ENCODE assay signal across 23 cellular contexts in the genomic region with DNA sequence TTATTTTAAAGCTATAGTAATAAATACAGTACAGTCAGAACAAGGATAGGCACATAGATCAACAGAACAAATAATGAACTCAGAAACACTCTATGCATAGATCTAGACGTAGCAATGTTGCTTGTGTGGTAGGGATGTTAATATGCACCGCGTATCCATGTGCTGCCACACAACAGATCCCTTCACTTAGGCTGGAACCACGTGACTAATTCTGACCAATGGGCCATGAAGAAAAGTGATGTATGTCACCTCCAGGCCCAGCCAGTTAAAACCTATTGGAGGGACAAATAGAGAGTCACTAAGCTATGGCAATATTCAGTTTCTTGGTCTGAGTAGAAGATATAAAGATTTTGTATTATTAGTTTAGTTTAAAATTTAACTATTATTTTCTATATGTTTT.
DNase-seq lines count a peak whose midpoint lies in the region; ATAC-seq, FAIRE-seq and TF ChIP-seq lines count a peak whose summit lies in the region.
"Had no signal": no experiment of that assay in that cellular context is flagged by ENCODE, and none has a peak within 500 bp of the region (broad histone marks: within the 10 kb centered on the region; RNA-seq: fewer than 3 reads in every experiment).

No MANE protein-coding gene starts in this region.

- peaks cover 1% of the 10 kb centered on the region for H3K4me1 Mint-ChIP-seq in endodermal cell
- H3K4me1 Mint-ChIP-seq: GM23338, IgD-negative memory B cell had no signal

- TF ChIP-seq EP300 in HepG2 (IDR thresholded peaks at IDR 0.05; ENCODE audit: low read depth in 2 of 2, low read length in 2 of 2) (no peak), HepG2 (CRISPR knock-in tag; IDR thresholded peaks at IDR 0.05; ENCODE audit: borderline replicate concordance) (no peak), K562 (IDR thresholded peaks at IDR 0.05; ENCODE audit: low read length) (no peak)

- H3K36me3 Mint-ChIP-seq in endodermal cell (ENCODE audit: low read depth) = no peaks in the 10 kb centered on the region
- H3K36me3 Mint-ChIP-seq: CD8-positive, alpha-beta T cell had no signal

- POLR2A ChIA-PET in HepG2 (lab: Yijun Ruan, JAX) = no interaction called here
- POLR2A ChIA-PET in K562 (lab: Yijun Ruan, JAX) = no interaction called here

- peaks cover 28% of the 10 kb centered on the region for H3K9me3 ChIP-seq in HepG2 (ENCODE audit: low read length)
- no peaks in the 10 kb centered on the region for H3K9me3 ChIP-seq in right lobe of liver
- no peaks in the 10 kb centered on the region; the same call in 1 of the 2 replicates for H3K9me3 ChIP-seq in K562 (replicated peaks; ENCODE audit: control insufficient read depth, insufficient read depth, low read depth, low read length)
- H3K9me3 ChIP-seq in endodermal cell (ENCODE audit: control insufficient read depth, low read length) = no peaks in the 10 kb centered on the region
- H3K9me3 ChIP-seq: Caco-2, HAP-1 had no signal

- H3K4me3 Mint-ChIP-seq in endodermal cell = no peak overlapping the region
- H3K4me3 Mint-ChIP-seq: CD8-positive, alpha-beta T cell; GM23338; HFFc6; IgD-negative memory B cell; T-helper 2 cell treated with Interferon-gamma antibody and Interleukin-4, amounts not matched to agents 5 μg/mL and 100 μg/mL, for 36 hours had no signal

- H3K4me2 ChIP-seq in HepG2 (ENCODE audit: low read depth, low read length) (no peak overlapping the region), K562 (ENCODE audit: insufficient read depth, low read length) (no peak overlapping the region)
- H3K4me2 ChIP-seq: GM23338 had no signal

- H3K27ac ChIP-seq in HepG2 (ENCODE audit: extremely low read length, insufficient read depth, low read length) = no peak overlapping the region
- H3K27ac ChIP-seq in right lobe of liver = no peak overlapping the region
- H3K27ac ChIP-seq in K562 (ENCODE audit: extremely low read depth, low read depth, low read length) = no peak overlapping the region
- no peak overlapping the region for H3K27ac ChIP-seq in endodermal cell (ENCODE audit: low read depth, low read length)
- H3K27ac ChIP-seq: C4-2B had no signal

- H3K4me1 ChIP-seq in HepG2 (ENCODE audit: insufficient read depth, low read length) = no peaks in the 10 kb centered on the region
- no peaks in the 10 kb centered on the region for H3K4me1 ChIP-seq in right lobe of liver
- no peaks in the 10 kb centered on the region for H3K4me1 ChIP-seq in K562 (replicated peaks in 1 of 2; ENCODE audit: control insufficient read depth in 2 of 2, insufficient read depth in 2 of 2, low read length in 2 of 2)
- no peaks in the 10 kb centered on the region for H3K4me1 ChIP-seq in endodermal cell (ENCODE audit: control insufficient read depth, insufficient read depth, low read length)
- H3K4me1 ChIP-seq: Caco-2, HAP-1 had no signal

- in situ Hi-C loops in HepG2 (cut with HindIII; ENCODE audit: extremely low pct_ligation_motif_present, low pct_unique_long_range_greater_than_20kb) = no loop called here
- in situ Hi-C loops in K562 (cut with MboI) = no loop called here

- H3K27me3 Mint-ChIP-seq in endodermal cell (ENCODE audit: insufficient read depth) = no peaks in the 10 kb centered on the region
- H3K27me3 Mint-ChIP-seq: IgD-negative memory B cell had no signal

- TF ChIP-seq CTCF in HepG2 (CRISPR knock-in tag; IDR thresholded peaks at IDR 0.05) (no peak), right lobe of liver (IDR thresholded peaks at IDR 0.05) (no peak), NB4 (IDR thresholded peaks at IDR 0.05; ENCODE audit: low read depth, low read length) (no peak), K562 (IDR thresholded peaks at IDR 0.05 in 2 of 3, conservative IDR thresholded peaks at IDR 0.05 in 1 of 3; ENCODE audit: insufficient read depth in 2 of 3, low read depth in 1 of 3, low read length in 3 of 3) (no peak), endodermal cell (conservative IDR thresholded peaks at IDR 0.05) (no peak)

- no peaks in the 10 kb centered on the region for H3K9me1 ChIP-seq in K562 (ENCODE audit: control insufficient read depth, insufficient read depth, low read length)

- H3K9ac ChIP-seq in HepG2 (ENCODE audit: insufficient read depth, low read depth, low read length) = no peak overlapping the region
- H3K9ac ChIP-seq in K562 (ENCODE audit: insufficient read depth in 1 of 2, low read depth in 2 of 2, low read length in 2 of 2) = no peak overlapping the region
- H3K9ac ChIP-seq in endodermal cell (ENCODE audit: extremely low read depth, low read length, poor library complexity, severe bottlenecking) = no peak overlapping the region

- FAIRE-seq in HepG2 (lab: Jason Lieb, UNC) = no peak
- no peak for FAIRE-seq in K562 (lab: Jason Lieb, UNC)
- FAIRE-seq: GM12878 had no signal

- H3K27me3 ChIP-seq in HepG2 (ENCODE audit: control insufficient read depth in 1 of 2, insufficient read depth in 2 of 2, low read length in 2 of 2) (no peaks in the 10 kb centered on the region), right lobe of liver (no peaks in the 10 kb centered on the region), K562 (ENCODE audit: control insufficient read depth in 2 of 2, insufficient read depth in 2 of 2, low read length in 2 of 2) (no peaks in the 10 kb centered on the region), endodermal cell (ENCODE audit: control insufficient read depth, insufficient read depth, low read length, poor library complexity, severe bottlenecking) (no peaks in the 10 kb centered on the region)

- no peak overlapping the region for H3K4me3 ChIP-seq in HepG2 (replicated peaks in 1 of 3; ENCODE audit: insufficient read depth in 1 of 3, low read depth in 2 of 3, low read length in 3 of 3)
- H3K4me3 ChIP-seq in right lobe of liver = no peak overlapping the region
- H3K4me3 ChIP-seq in NB4 (ENCODE audit: low read depth, low read length) = no peak overlapping the region
- no peak overlapping the region for H3K4me3 ChIP-seq in K562
- no peak overlapping the region for H3K4me3 ChIP-seq in endodermal cell (ENCODE audit: low read length)
- H3K4me3 ChIP-seq: GM12878, GM23338, HAP-1 had no signal

- H3K27ac Mint-ChIP-seq in endodermal cell = no peak overlapping the region
- H3K27ac Mint-ChIP-seq: CD8-positive, alpha-beta T cell; GM23338; HFFc6; IgD-negative memory B cell; T-helper 2 cell treated with Interferon-gamma antibody and Interleukin-4, amounts not matched to agents 5 μg/mL and 100 μg/mL, for 36 hours had no signal

- no peak overlapping the region for H2AFZ ChIP-seq in HepG2 (ENCODE audit: low read length)
- no peak overlapping the region for H2AFZ ChIP-seq in K562 (ENCODE audit: low read depth, low read length)
- H2AFZ ChIP-seq: GM23338 had no signal

- CTCF ChIA-PET in HepG2 (lab: Yijun Ruan, JAX; ENCODE audit: low intra/inter-chr PET ratio, low total read pairs) (no interaction called here), K562 (lab: Yijun Ruan, JAX; ENCODE audit: low intra/inter-chr PET ratio) (no interaction called here)

- no peak for TF ChIP-seq POLR2A in HepG2 (IDR thresholded peaks at IDR 0.05; ENCODE audit: insufficient read depth in 1 of 2, low read depth in 2 of 2, low read length in 2 of 2)
- TF ChIP-seq POLR2A in right lobe of liver (IDR thresholded peaks at IDR 0.05) = no peak
- TF ChIP-seq POLR2A in NB4 (IDR thresholded peaks at IDR 0.05; ENCODE audit: extremely low read depth, insufficient read length) = no peak
- TF ChIP-seq POLR2A in K562 (conservative IDR thresholded peaks at IDR 0.05) = no peak

- H4K20me1 ChIP-seq in HepG2 (ENCODE audit: insufficient read depth, low read length) (no peaks in the 10 kb centered on the region), K562 (replicated peaks; ENCODE audit: control insufficient read depth, insufficient read depth, low read length) (no peaks in the 10 kb centered on the region)

- ATAC-seq in HepG2 (no peak), right lobe of liver (no peak), K562 (no peak), HG03457 (IDR thresholded peaks at IDR 0.05; ENCODE audit: unreplicated experiment) (no peak)
- ATAC-seq: CD8-positive, alpha-beta T cell; GM12878; GM23338 had no signal

- H3K9me3 Mint-ChIP-seq in endodermal cell = no peaks in the 10 kb centered on the region
- H3K9me3 Mint-ChIP-seq: CD8-positive, alpha-beta T cell; GM23338; HFFc6; T-helper 2 cell treated with Interferon-gamma antibody and Interleukin-4, amounts not matched to agents 5 μg/mL and 100 μg/mL, for 36 hours had no signal

- no TSS peak for BruUV-seq in HepG2 (replicated peaks; lab: Mats Ljungman, UMichigan)
- BruUV-seq in K562 (replicated peaks; lab: Mats Ljungman, UMichigan) = no TSS peak

- no peaks in the 10 kb centered on the region for H3K36me3 ChIP-seq in HepG2 (replicated peaks in 1 of 2; ENCODE audit: control insufficient read depth in 1 of 2, insufficient read depth in 2 of 2, low read length in 2 of 2)
- H3K36me3 ChIP-seq in right lobe of liver = no peaks in the 10 kb centered on the region
- no peaks in the 10 kb centered on the region for H3K36me3 ChIP-seq in K562 (ENCODE audit: control insufficient read depth, insufficient read depth, low read length)
- no peaks in the 10 kb centered on the region for H3K36me3 ChIP-seq in endodermal cell (ENCODE audit: control insufficient read depth, insufficient read depth, low read length)
- H3K36me3 ChIP-seq: HAP-1 had no signal

- TF ChIP-seq RAD21 in HepG2 (CRISPR knock-in tag; IDR thresholded peaks at IDR 0.05) = no peak
- TF ChIP-seq RAD21 in K562 (CRISPR knock-in tag; conservative IDR thresholded peaks at IDR 0.05 in 1 of 2, IDR thresholded peaks at IDR 0.05 in 1 of 2) = no peak

- WGBS in HepG2 (ENCODE audit: low lambda C conversion rate) = 0% methylated on average over 4 of the region's 4 CpGs
- WGBS in right lobe of liver (ENCODE audit: insufficient coverage, low coverage, low lambda C conversion rate, missing lambda C conversion rate) = 57% methylated on average over 4 of the region's 4 CpGs
- 1% methylated on average over 4 of the region's 4 CpGs for WGBS in K562 (ENCODE audit: insufficient coverage, low coverage, missing lambda C conversion rate)
- 83 to 100% methylated on average over 4 of the region's 4 CpGs for WGBS in endodermal cell (ENCODE audit: insufficient coverage in 1 of 2, insufficient read length in 1 of 2), 2 experiments

- DNase-seq in HepG2 (ENCODE audit: low spot score) (no peak), right lobe of liver (no peak), NB4 (ENCODE audit: low read depth) (peak; percentile 4), K562 (ENCODE audit: extremely low read depth in 1 of 4, low spot score in 3 of 4) (peak in 3 of 4 experiments; percentile 4 to 47 (median 42)), NCI-H2227 (lab: John Stamatoyannopoulos, UW; ENCODE audit: unreplicated experiment) (no peak), endodermal cell (no peak)
- DNase-seq: Caco-2; CD8-positive, alpha-beta T cell; DMS153; HFFc6; Kasumi-1; NCI-H2081; NCI-H226; NCI-H510A; NCI-H774; T-helper 1 cell had no signal

- intact Hi-C loops in HepG2 (cut with micrococcal nuclease; ENCODE audit: unreplicated experiment) (no loop called here), right lobe of liver (cut with DNase I) (no loop called here), K562 (cut with micrococcal nuclease) (no loop called here)

- H3K79me2 ChIP-seq in HepG2 (ENCODE audit: insufficient read depth, low read length) (no peaks in the 10 kb centered on the region), K562 (ENCODE audit: control insufficient read depth, insufficient read depth, low read length) (no peaks in the 10 kb centered on the region)

Comparison
In these comparisons a context has a peak if more than half of its experiments do, and no peak if none do; other contexts are left out.
1. DNase-seq: peak in NB4 (single experiment) and K562 (3 of 4); none in HepG2 (single experiment), right lobe of liver (0 of 3), NCI-H2227 (single experiment) and endodermal cell (single experiment).